Comparison of ENCODE assay signal across 9 cellular contexts in genomic region chr1:11735531-11735853, GRCh38. TPM values are rescaled to one million over a fixed set of nuclear protein-coding genes. Genes with fewer than 3 reads are reported as not detected.
DNase-seq lines count a peak whose midpoint lies in the region; ATAC-seq and TF ChIP-seq lines count a peak whose summit lies in the region.
"Had no signal": no experiment of that assay in that cellular context is flagged by ENCODE, and none has a peak within 500 bp of the region (broad histone marks: within the 10 kb centered on the region; RNA-seq: fewer than 3 reads in every experiment).

No MANE protein-coding gene starts in this region.

- H3K36me3 Mint-ChIP-seq in Caco-2 (ENCODE audit: insufficient read depth, unreplicated experiment), result peaks cover 8% of the 10 kb centered on the region
- H3K36me3 Mint-ChIP-seq in dendritic cell treated with granulocyte-macrophage colony-stimulating factor and Interleukin-4, amounts not matched to agents 40 ng/mL and 50 ng/mL, for 4 days (ENCODE audit: low read depth), result peaks cover 7% of the 10 kb centered on the region

- H3K9me3 ChIP-seq in Caco-2 (no peaks in the 10 kb centered on the region), neuronal stem cell (replicated peaks in 1 of 2; ENCODE audit: control insufficient read depth in 2 of 2, insufficient read depth in 1 of 2, low read depth in 1 of 2, low read length in 2 of 2) (no peaks in the 10 kb centered on the region)

- no peak overlapping the region for H2BK15ac ChIP-seq in neuronal stem cell (ENCODE audit: low read length)

- peak overlapping the region; percentile 83 for H3K27ac Mint-ChIP-seq in Caco-2 (ENCODE audit: unreplicated experiment)
- H3K27ac Mint-ChIP-seq in dendritic cell treated with granulocyte-macrophage colony-stimulating factor and Interleukin-4, amounts not matched to agents 40 ng/mL and 50 ng/mL, for 4 days, result peak overlapping the region; percentile 94

- H3K4me1 ChIP-seq in Caco-2, result peaks cover 6% of the 10 kb centered on the region
- peaks cover 17 to 31% of the 10 kb centered on the region in 2 donors for H3K4me1 ChIP-seq in neuronal stem cell (ENCODE audit: control insufficient read depth in 2 of 2, insufficient read depth in 1 of 2, low read depth in 1 of 2, low read length in 2 of 2)

- H3K4ac ChIP-seq in neuronal stem cell (ENCODE audit: low read length), result no peak overlapping the region

- H2AFZ ChIP-seq in neuronal stem cell (ENCODE audit: low read length), result peak overlapping the region; percentile 98

- no peak overlapping the region for H2BK12ac ChIP-seq in neuronal stem cell (ENCODE audit: low read length)

- no peaks in the 10 kb centered on the region for H3K79me1 ChIP-seq in neuronal stem cell (ENCODE audit: low read depth, low read length)

- no peaks in the 10 kb centered on the region for H3K9me3 Mint-ChIP-seq in Caco-2 (ENCODE audit: unreplicated experiment)
- no peaks in the 10 kb centered on the region for H3K9me3 Mint-ChIP-seq in dendritic cell treated with granulocyte-macrophage colony-stimulating factor and Interleukin-4, amounts not matched to agents 40 ng/mL and 50 ng/mL, for 4 days

- CTCF ChIA-PET in Caco-2 (lab: Charles Lee), result interaction anchor here (1.1 to 2.0 kb wide), 2 partner anchors 71 to 82 kb away, joined by 3 to 7 read pairs; partner anchors contain the start of genes FBXO2 and FBXO6

- H3K36me3 ChIP-seq in Caco-2 (ENCODE audit: control insufficient read depth, insufficient read depth, low read length), result no peaks in the 10 kb centered on the region
- H3K36me3 ChIP-seq in neuronal stem cell (replicated peaks in 1 of 2; ENCODE audit: control insufficient read depth in 2 of 2, insufficient read depth in 2 of 2, low read length in 2 of 2), result no peaks in the 10 kb centered on the region

- H3K18ac ChIP-seq in neuronal stem cell (ENCODE audit: low read length), result no peak overlapping the region

- no peak overlapping the region for H2BK120ac ChIP-seq in neuronal stem cell (ENCODE audit: low read depth, low read length)

- H3K4me3 ChIP-seq in Caco-2 (ENCODE audit: low read depth, low read length) (peak overlapping the region; percentile 83), neuronal stem cell (ENCODE audit: low read length in 2 of 2) (peak overlapping the region in 1 of 2 donors; percentile 94)
- H3K4me3 ChIP-seq in Jurkat, Clone E6-1 (ENCODE audit: low read length), result peak overlapping the region; percentile 95

- H4K8ac ChIP-seq in neuronal stem cell (ENCODE audit: low read depth, low read length), result no peak overlapping the region

- POLR2A ChIA-PET in Caco-2 (lab: Charles Lee), result interaction anchor here (0.9 to 1.0 kb wide), 2 partner anchors 52 to 245 kb away, joined by 3 read pairs; partner anchors contain the start of gene MFN2

- H4K91ac ChIP-seq in neuronal stem cell (ENCODE audit: low read depth, low read length, poor library complexity), result no peak overlapping the region

- WGBS in neuronal stem cell (ENCODE audit: extremely low coverage in 2 of 2, insufficient read length in 2 of 2, insufficient replicate concordance in 1 of 2), 2 donors, result no CpG with 5 or more reads among the region's 4 CpGs

- intact Hi-C loops in Caco-2 (cut with micrococcal nuclease; ENCODE audit: unreplicated experiment), result loop anchor here (10.0 kb wide), 1 partner anchor 69 kb away; the partner anchor contains the start of genes CLCN6 and MTHFR
- intact Hi-C loops in dendritic cell treated with granulocyte-macrophage colony-stimulating factor and Interleukin-4, amounts not matched to agents 40 ng/mL and 50 ng/mL, for 4 days (cut with micrococcal nuclease), result loop anchor here (5.0 kb wide), 2 partner anchors 72 to 287 kb away; partner anchors contain the start of genes CLCN6 and MTHFR

- ATAC-seq in GM21526 (IDR thresholded peaks at IDR 0.05; ENCODE audit: low FRiP score, unreplicated experiment) (no peak), omental fat pad (ENCODE audit: low FRiP score) (no peak)

- H3K27me3 ChIP-seq in Caco-2 (replicated peaks; ENCODE audit: control insufficient read depth, insufficient read depth, low read length) (no peaks in the 10 kb centered on the region), neuronal stem cell (ENCODE audit: control insufficient read depth in 3 of 3, insufficient read depth in 3 of 3, low read depth in 1 of 3, low read length in 3 of 3) (no peaks in the 10 kb centered on the region)

- no peaks in the 10 kb centered on the region for H3K4me1 Mint-ChIP-seq in Caco-2 (ENCODE audit: low read depth, unreplicated experiment)
- H3K4me1 Mint-ChIP-seq in dendritic cell treated with granulocyte-macrophage colony-stimulating factor and Interleukin-4, amounts not matched to agents 40 ng/mL and 50 ng/mL, for 4 days (ENCODE audit: low read depth), result peaks cover 73% of the 10 kb centered on the region

- peak overlapping the region; percentile 96 for H3K4me3 Mint-ChIP-seq in Caco-2 (ENCODE audit: unreplicated experiment)
- H3K4me3 Mint-ChIP-seq in dendritic cell treated with granulocyte-macrophage colony-stimulating factor and Interleukin-4, amounts not matched to agents 40 ng/mL and 50 ng/mL, for 4 days, result peak overlapping the region; percentile 100

- peak overlapping the region; percentile 63 for H3K4me2 ChIP-seq in neuronal stem cell (ENCODE audit: insufficient read depth, low read length, poor library complexity, severe bottlenecking)

- no peak overlapping the region for H3K9ac ChIP-seq in neuronal stem cell (ENCODE audit: low read depth, low read length, poor library complexity)

- no peak overlapping the region for H2BK5ac ChIP-seq in neuronal stem cell (ENCODE audit: low read length)

- H3K23ac ChIP-seq in neuronal stem cell (ENCODE audit: low read depth, low read length, poor library complexity), result peak overlapping the region; percentile 89

- TF ChIP-seq CTCF in Caco-2 (IDR thresholded peaks at IDR 0.05; ENCODE audit: insufficient read depth in 1 of 2, low read depth in 1 of 2, low read length in 1 of 2, severe bottlenecking in 1 of 2, unreplicated experiment in 1 of 2), result no peak
- no peak for TF ChIP-seq CTCF in omental fat pad (IDR thresholded peaks at IDR 0.05)

- DNase-seq in Caco-2 (no peak), neuronal stem cell (ENCODE audit: low spot score) (no peak), omental fat pad (ENCODE audit: low spot score) (no peak), NCI-H2196 (lab: John Stamatoyannopoulos, UW; ENCODE audit: unreplicated experiment) (no peak)
- DNase-seq in Jurkat, Clone E6-1 (ENCODE audit: low read depth, low spot score), result no peak
- no peak for DNase-seq in effector CD8-positive, alpha-beta T cell (lab: John Stamatoyannopoulos, UW)

- H3K27me3 Mint-ChIP-seq in Caco-2 (ENCODE audit: insufficient read depth, unreplicated experiment), result no peaks in the 10 kb centered on the region
- H3K27me3 Mint-ChIP-seq in dendritic cell treated with granulocyte-macrophage colony-stimulating factor and Interleukin-4, amounts not matched to agents 40 ng/mL and 50 ng/mL, for 4 days, result no peaks in the 10 kb centered on the region

- no peak overlapping the region for H3K27ac ChIP-seq in neuronal stem cell (replicated peaks; ENCODE audit: low read length)

- no TSS peak for BruUV-seq in Caco-2 (replicated peaks; lab: Mats Ljungman, UMichigan)

- H3K14ac ChIP-seq in neuronal stem cell (ENCODE audit: low read length), result no peak overlapping the region

- no peak overlapping the region for H2AK5ac ChIP-seq in neuronal stem cell (ENCODE audit: low read depth, low read length)

RNA-seq across cellular contexts. Expression of gene AGTRAP, which starts 0.4 kb away (rescaled TPM):
- total RNA-seq in Caco-2 (2022) (44.2 and 44.4 TPM in 2 replicates), omental fat pad (10 to 100 TPM; 35.1 to 93.1 (median 64.2) TPM)
- 21.9 TPM for polyA plus RNA-seq in Jurkat, Clone E6-1 (2012; ENCODE audit: insufficient read depth, insufficient read length)
- polyA plus RNA-seq in neuronal stem cell (2013, experiment 1 of 2), result 40.4 TPM
- polyA plus RNA-seq in neuronal stem cell (2013, experiment 2 of 2), result 41.2 TPM

RNA-seq across cellular contexts. Expression of gene C1orf167, which starts 26.5 kb away (rescaled TPM):
- total RNA-seq in Caco-2 (2022) (0.64 and 0.97 TPM in 2 replicates), omental fat pad (1 to 10 TPM in 1 of 4 donors, under 1 TPM in 1, not detected in 2; 0.72 to 2.0 TPM)
- not detected for polyA plus RNA-seq in Jurkat, Clone E6-1 (2012; ENCODE audit: insufficient read depth, insufficient read length)
- polyA plus RNA-seq in neuronal stem cell (2013, experiment 1 of 2), result 0.77 TPM
- polyA plus RNA-seq in neuronal stem cell (2013, experiment 2 of 2), result 0.60 TPM
- total RNA-seq: activated CD8-positive, alpha-beta memory T cell treated with anti-CD3 and anti-CD28 coated beads for 36 hours had no signal

RNA-seq across cellular contexts. Expression of gene DRAXIN, which starts 44.0 kb away (rescaled TPM):
- 0.05 TPM in 1 of 2 replicates, not detected in the other for total RNA-seq in Caco-2 (2022)
- polyA plus RNA-seq in Jurkat, Clone E6-1 (2012; ENCODE audit: insufficient read depth, insufficient read length), result 1.4 TPM
- 9.5 TPM for polyA plus RNA-seq in neuronal stem cell (2013, experiment 1 of 2)
- polyA plus RNA-seq in neuronal stem cell (2013, experiment 2 of 2), result 9.7 TPM
- not detected for total RNA-seq in omental fat pad

RNA-seq across cellular contexts. Expression of gene MAD2L2, which starts 54.5 kb away (rescaled TPM):
- 45.2 and 49.9 TPM in 2 replicates for total RNA-seq in Caco-2 (2022)
- 178 TPM for polyA plus RNA-seq in Jurkat, Clone E6-1 (2012; ENCODE audit: insufficient read depth, insufficient read length)
- 132 TPM for polyA plus RNA-seq in neuronal stem cell (2013, experiment 1 of 2)
- polyA plus RNA-seq in neuronal stem cell (2013, experiment 2 of 2), result 126 TPM
- 10 to 100 TPM; 20.2 to 41.3 (median 35.7) TPM for total RNA-seq in omental fat pad
